In genomic region chr7:138405496-138405895, GRCh38 we compare ENCODE assay signal across 27 cellular contexts. TPM values are rescaled to one million over a fixed set of nuclear protein-coding genes. Genes with fewer than 3 reads are reported as not detected.
DNase-seq lines count a peak whose midpoint lies in the region; ATAC-seq, FAIRE-seq and TF ChIP-seq lines count a peak whose summit lies in the region.
"Had no signal": no experiment of that assay in that cellular context is flagged by ENCODE, and none has a peak within 500 bp of the region (broad histone marks: within the 10 kb centered on the region; RNA-seq: fewer than 3 reads in every experiment).

No MANE protein-coding gene starts in this region.

- H3K36me3 Mint-ChIP-seq in GM23338 (ENCODE audit: low read depth) (peaks cover 8% of the 10 kb centered on the region; the same call in 2 of the 3 replicates), neural progenitor cell (peaks cover 3% of the 10 kb centered on the region), osteocyte (ENCODE audit: unreplicated experiment) (no peaks in the 10 kb centered on the region)
- H3K36me3 Mint-ChIP-seq in stimulated activated naive B cell treated with anti-CD40 and anti-IgM and Interleukin-4, amounts not matched to agents 10 μg/mL and 1 μg/mL and 100 μg/mL, for 72 hours = no peaks in the 10 kb centered on the region
- H3K36me3 Mint-ChIP-seq: CD4-positive, alpha-beta memory T cell; CD4-positive, CD25-positive, alpha-beta regulatory T cell; CD8-positive, alpha-beta memory T cell had no signal

- H3K4me1 Mint-ChIP-seq in GM23338 (no peaks in the 10 kb centered on the region), neural progenitor cell (peaks cover 8% of the 10 kb centered on the region), osteocyte (ENCODE audit: unreplicated experiment) (no peaks in the 10 kb centered on the region)
- no peaks in the 10 kb centered on the region for H3K4me1 Mint-ChIP-seq in stimulated activated naive B cell treated with anti-CD40 and anti-IgM and Interleukin-4, amounts not matched to agents 10 μg/mL and 1 μg/mL and 100 μg/mL, for 72 hours
- H3K4me1 Mint-ChIP-seq: CD4-positive, CD25-positive, alpha-beta regulatory T cell; CD8-positive, alpha-beta memory T cell had no signal

- in situ Hi-C loops in K562 (cut with MboI) = no loop called here

- TF ChIP-seq CTCF in GM23338 (conservative IDR thresholded peaks at IDR 0.05; ENCODE audit: low read depth in 2 of 2) (no peak), K562 (IDR thresholded peaks at IDR 0.05 in 2 of 3, conservative IDR thresholded peaks at IDR 0.05 in 1 of 3; ENCODE audit: insufficient read depth in 2 of 3, low read depth in 1 of 3, low read length in 3 of 3) (no peak), neural progenitor cell (IDR thresholded peaks at IDR 0.05) (no peak), osteocyte (IDR thresholded peaks at IDR 0.05) (no peak)

- H3K4me1 ChIP-seq in GM23338 (ENCODE audit: insufficient read depth) (no peaks in the 10 kb centered on the region), K562 (replicated peaks in 1 of 2; ENCODE audit: control insufficient read depth in 2 of 2, insufficient read depth in 2 of 2, low read length in 2 of 2) (peaks cover 0 to 3% of the 10 kb centered on the region in 2 experiments; a peak in 2 of 5 replicates), neural progenitor cell (peaks cover 4% of the 10 kb centered on the region)
- H3K4me1 ChIP-seq: BE2C had no signal

- no peak for TF ChIP-seq POLR2A in K562 (conservative IDR thresholded peaks at IDR 0.05)

- no peaks in the 10 kb centered on the region for H3K9me2 ChIP-seq in GM23338 (ENCODE audit: insufficient read depth)

- H3K9ac ChIP-seq in K562 (ENCODE audit: insufficient read depth in 1 of 2, low read depth in 2 of 2, low read length in 2 of 2) = no peak overlapping the region
- no peak overlapping the region for H3K9ac ChIP-seq in neural progenitor cell
- H3K9ac ChIP-seq: BLaER1 had no signal

- H3K4me2 ChIP-seq in GM23338 (no peak overlapping the region), K562 (ENCODE audit: insufficient read depth, low read length) (no peak overlapping the region), neural progenitor cell (no peak overlapping the region)
- H3K4me2 ChIP-seq: BLaER1 had no signal

- H3K36me3 ChIP-seq in GM23338 (ENCODE audit: insufficient read depth) (no peaks in the 10 kb centered on the region), K562 (ENCODE audit: control insufficient read depth, insufficient read depth, low read length) (no peaks in the 10 kb centered on the region), neural progenitor cell (no peaks in the 10 kb centered on the region)
- H3K36me3 ChIP-seq: BE2C, BLaER1 had no signal

- no peak overlapping the region for H3K4me3 Mint-ChIP-seq in GM23338
- no peak overlapping the region for H3K4me3 Mint-ChIP-seq in neural progenitor cell
- no peak overlapping the region for H3K4me3 Mint-ChIP-seq in stimulated activated naive B cell treated with anti-CD40 and anti-IgM and Interleukin-4, amounts not matched to agents 10 μg/mL and 1 μg/mL and 100 μg/mL, for 72 hours
- no peak overlapping the region for H3K4me3 Mint-ChIP-seq in osteocyte (ENCODE audit: unreplicated experiment)
- H3K4me3 Mint-ChIP-seq: CD14-positive monocyte; CD4-positive, alpha-beta memory T cell; CD4-positive, CD25-positive, alpha-beta regulatory T cell; CD8-positive, alpha-beta memory T cell had no signal

- DNase-seq in GM23338 (ENCODE audit: low spot score) (no peak), K562 (ENCODE audit: extremely low read depth in 1 of 4, low spot score in 3 of 4) (no peak), neural progenitor cell (ENCODE audit: low spot score) (no peak), osteocyte (ENCODE audit: extremely low spot score, unreplicated experiment) (no peak), SKM-1 (lab: John Stamatoyannopoulos, UW; ENCODE audit: unreplicated experiment) (no peak)
- DNase-seq in stimulated activated naive B cell treated with anti-CD40 and anti-IgM and Interleukin-4, amounts not matched to agents 10 μg/mL and 1 μg/mL and 100 μg/mL, for 72 hours = no peak
- DNase-seq: 8988T; ACHN; BE2C; C1 segment of cervical spinal cord; CD4-positive, alpha-beta memory T cell; CD4-positive, CD25-positive, alpha-beta regulatory T cell; CD8-positive, alpha-beta memory T cell; COR-L47; DMS 273 treated with DMSO at 0.1 percent for 48 hours; DMS153; DMS53; DMS79; DND-41; EL; GDM1 had no signal

- H3K27ac Mint-ChIP-seq in GM23338 (no peak overlapping the region), neural progenitor cell (peak overlapping the region; percentile 30), osteocyte (ENCODE audit: unreplicated experiment) (no peak overlapping the region)
- H3K27ac Mint-ChIP-seq in stimulated activated naive B cell treated with anti-CD40 and anti-IgM and Interleukin-4, amounts not matched to agents 10 μg/mL and 1 μg/mL and 100 μg/mL, for 72 hours = no peak overlapping the region
- H3K27ac Mint-ChIP-seq: CD14-positive monocyte; CD4-positive, alpha-beta memory T cell; CD4-positive, CD25-positive, alpha-beta regulatory T cell; CD8-positive, alpha-beta memory T cell had no signal

- 0 out of 2 replicates have a peak overlapping the region, but pooled peaks have one; percentile 74 for H2AFZ ChIP-seq in GM23338
- peak overlapping the region; percentile 30 for H2AFZ ChIP-seq in K562 (ENCODE audit: low read depth, low read length)
- H2AFZ ChIP-seq in neural progenitor cell (replicated peaks) = no peak overlapping the region

- TF ChIP-seq RAD21 in K562 (CRISPR knock-in tag; conservative IDR thresholded peaks at IDR 0.05 in 1 of 2, IDR thresholded peaks at IDR 0.05 in 1 of 2) = no peak

- CTCF ChIA-PET in K562 (lab: Yijun Ruan, JAX; ENCODE audit: low intra/inter-chr PET ratio) = no interaction called here

- H3K9me1 ChIP-seq in K562 (ENCODE audit: control insufficient read depth, insufficient read depth, low read length) = no peaks in the 10 kb centered on the region

- WGBS in K562 (ENCODE audit: insufficient coverage, low coverage, missing lambda C conversion rate) = 40% methylated on average over 1 of the region's 1 CpG

- ATAC-seq in GM23338 (no peak), K562 (no peak)
- ATAC-seq in stimulated activated naive B cell treated with anti-CD40 and anti-IgM and Interleukin-4, amounts not matched to agents 10 μg/mL and 1 μg/mL and 100 μg/mL, for 72 hours (replicated peaks) = no peak
- ATAC-seq: GM12878 had no signal

- no peak for FAIRE-seq in K562 (lab: Jason Lieb, UNC)
- FAIRE-seq: A204.1, GM12878, GM12892, GM18507 had no signal

- no peak overlapping the region for H3K4me3 ChIP-seq in GM23338
- H3K4me3 ChIP-seq in K562 = no peak overlapping the region
- H3K4me3 ChIP-seq in neural progenitor cell = no peak overlapping the region
- H3K4me3 ChIP-seq: BLaER1, GM12878 had no signal

- H3F3A ChIP-seq in GM23338 (replicated peaks; ENCODE audit: low read depth) (no peaks in the 10 kb centered on the region), neural progenitor cell (ENCODE audit: low read depth) (peaks cover 3% of the 10 kb centered on the region)

- H3K9me3 ChIP-seq in K562 (replicated peaks; ENCODE audit: control insufficient read depth, insufficient read depth, low read depth, low read length) (0 out of 2 replicates have a peak, but pooled peaks cover 2% of the 10 kb centered on the region), neural progenitor cell (ENCODE audit: low read depth) (no peaks in the 10 kb centered on the region)
- H3K9me3 ChIP-seq: BE2C, BLaER1 had no signal

- H3K27ac ChIP-seq in GM23338 (ENCODE audit: low read depth) (no peak overlapping the region), K562 (ENCODE audit: extremely low read depth, low read depth, low read length) (no peak overlapping the region), neural progenitor cell (no peak overlapping the region)
- H3K27ac ChIP-seq: BLaER1 had no signal

- H3K27me3 Mint-ChIP-seq in GM23338 (ENCODE audit: insufficient read depth, low read depth, poor library complexity) = peaks cover 3% of the 10 kb centered on the region
- peaks cover 7% of the 10 kb centered on the region for H3K27me3 Mint-ChIP-seq in neural progenitor cell (ENCODE audit: insufficient read depth, low read depth)
- H3K27me3 Mint-ChIP-seq in stimulated activated naive B cell treated with anti-CD40 and anti-IgM and Interleukin-4, amounts not matched to agents 10 μg/mL and 1 μg/mL and 100 μg/mL, for 72 hours = no peaks in the 10 kb centered on the region
- H3K27me3 Mint-ChIP-seq in osteocyte (ENCODE audit: unreplicated experiment) = peaks cover 21% of the 10 kb centered on the region
- H3K27me3 Mint-ChIP-seq: CD4-positive, alpha-beta memory T cell had no signal

- H3K79me2 ChIP-seq in GM23338 (replicated peaks; ENCODE audit: insufficient read depth) = no peaks in the 10 kb centered on the region
- H3K79me2 ChIP-seq in K562 (ENCODE audit: control insufficient read depth, insufficient read depth, low read length) = no peaks in the 10 kb centered on the region
- no peaks in the 10 kb centered on the region for H3K79me2 ChIP-seq in neural progenitor cell (ENCODE audit: low read depth)

- TF ChIP-seq EP300 in K562 (IDR thresholded peaks at IDR 0.05; ENCODE audit: low read length) = no peak

- H3K27me3 ChIP-seq in GM23338 (ENCODE audit: insufficient read depth) (no peaks in the 10 kb centered on the region), K562 (ENCODE audit: control insufficient read depth in 2 of 2, insufficient read depth in 2 of 2, low read length in 2 of 2) (no peaks in the 10 kb centered on the region), neural progenitor cell (no peaks in the 10 kb centered on the region)
- H3K27me3 ChIP-seq: BE2C, BLaER1 had no signal

- BruUV-seq in K562 (replicated peaks; lab: Mats Ljungman, UMichigan) = no TSS peak

- intact Hi-C loops in K562 (cut with micrococcal nuclease) = no loop called here

- H3K9me3 Mint-ChIP-seq in GM23338 (peaks cover 4% of the 10 kb centered on the region; the same call in 2 of the 3 replicates), neural progenitor cell (peaks cover 22% of the 10 kb centered on the region), osteocyte (ENCODE audit: unreplicated experiment) (no peaks in the 10 kb centered on the region)
- H3K9me3 Mint-ChIP-seq in stimulated activated naive B cell treated with anti-CD40 and anti-IgM and Interleukin-4, amounts not matched to agents 10 μg/mL and 1 μg/mL and 100 μg/mL, for 72 hours = peaks cover 0 to 6% of the 10 kb centered on the region in 2 donors
- H3K9me3 Mint-ChIP-seq: CD4-positive, alpha-beta memory T cell; CD8-positive, alpha-beta memory T cell had no signal

- H4K20me1 ChIP-seq in GM23338 (replicated peaks; ENCODE audit: insufficient read depth) (no peaks in the 10 kb centered on the region), K562 (replicated peaks; ENCODE audit: control insufficient read depth, insufficient read depth, low read length) (no peaks in the 10 kb centered on the region), neural progenitor cell (ENCODE audit: low read depth) (no peaks in the 10 kb centered on the region)
- H4K20me1 ChIP-seq: BLaER1 had no signal

- POLR2A ChIA-PET in K562 (lab: Yijun Ruan, JAX) = interaction anchor here (0.5 to 0.9 kb wide), 4 partner anchors 38 to 132 kb away, joined by 3 read pairs; no protein-coding TSS in a partner anchor

RNA-seq across cellular contexts. Expression of gene TRIM24, which starts 54.6 kb away (rescaled TPM):
- 120 and 126 TPM in 2 replicates for total RNA-seq in GM23338 (2014; rRNA removed; shearing (Covaris generic))
- polyA plus RNA-seq in GM23338 (2016; fragmentation: Nextera tagmentation; extraction: Ambion mirVana) (61.2 and 67.0 TPM in 2 replicates), K562 (2011; rRNA removed) (61.7 and 66.9 TPM in 2 replicates), K562 (2014; fragmentation: Illumina TruSeq; extraction: Trizol) (61.5 and 74.0 TPM in 2 replicates), K562 (2014; fragmentation: Nextera tagmentation; extraction: Ambion mirVana) (10 to 100 TPM; 13.4 to 15.1 TPM), K562 (2014; rRNA removed) (40.2 and 41.7 TPM in 2 replicates)
- 47.4 and 128 TPM in 2 replicates for total RNA-seq in K562 (2011; cell fraction: chromatin; rRNA removed; ENCODE audit: low replicate concordance)
- 23.3 and 24.7 TPM in 2 replicates for total RNA-seq in K562 (2011; cell fraction: nucleolus; rRNA removed)
- total RNA-seq in K562 (2011; cell fraction: nucleoplasm; rRNA removed) = 54.0 and 95.2 TPM in 2 replicates
- total RNA-seq in K562 (2014; rRNA removed) (33.3 and 37.1 TPM in 2 replicates), K562 (2014; rRNA removed; fragmentation: Illumina TruSeq; extraction: Trizol) (40.2 and 46.5 TPM in 2 replicates), K562 (2015; rRNA removed; fragmentation: Illumina TruSeq; extraction: Trizol) (52.4 and 56.4 TPM in 2 replicates), K562 (2021) (55.8 and 62.8 TPM in 2 replicates), neural progenitor cell (ENCODE audit: low replicate concordance) (101 and 116 TPM in 2 replicates), osteocyte (20.9 and 23.1 TPM in 2 replicates)
- 28.4 and 38.1 TPM in 2 replicates for polyA plus RNA-seq in K562 (2011; cell fraction: cytosol; rRNA removed)
- 36.0 and 50.5 TPM in 2 replicates for polyA plus RNA-seq in K562 (2011; cell fraction: nucleus; rRNA removed)
- polyA plus RNA-seq in K562 (2012) = 40.9 and 42.4 TPM in 2 replicates
- 101 and 125 TPM in 2 replicates for polyA minus RNA-seq in K562 (2011; rRNA and poly(A)+ RNA removed)
- polyA minus RNA-seq in K562 (2011; cell fraction: cytosol; rRNA and poly(A)+ RNA removed) = 40.7 and 48.4 TPM in 2 replicates
- polyA minus RNA-seq in K562 (2011; cell fraction: nucleus; rRNA and poly(A)+ RNA removed) = 36.4 and 60.5 TPM in 2 replicates
